Comparison of ENCODE assay signal across 9 cellular contexts in the genomic region with DNA sequence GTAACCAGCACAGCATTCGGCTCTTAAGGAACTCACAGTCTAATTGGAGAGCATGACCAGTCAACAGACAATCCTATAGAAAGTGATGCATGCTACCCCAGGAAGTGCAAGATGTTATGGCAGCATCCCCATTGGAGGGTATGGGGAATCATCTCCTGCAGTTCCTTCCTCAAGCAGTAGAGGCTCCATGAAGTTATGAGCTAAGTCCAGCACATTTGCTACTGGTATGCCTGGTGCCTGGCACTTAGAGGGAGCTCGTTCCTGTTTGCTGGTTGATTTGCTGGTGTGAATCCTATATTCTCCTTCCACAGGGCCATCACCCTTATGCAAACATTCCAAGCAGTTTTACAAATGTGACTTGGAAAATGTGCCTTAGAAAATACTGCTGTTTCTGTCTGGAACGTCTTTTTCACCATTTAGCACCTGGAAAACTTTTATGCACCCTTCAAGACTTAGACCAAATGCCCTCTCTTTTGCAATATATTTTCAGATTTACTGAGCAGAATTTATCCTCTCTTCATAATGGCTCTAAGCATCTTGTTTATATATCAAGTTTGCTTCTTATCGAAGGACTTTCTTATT.
DNase-seq lines count a peak whose midpoint lies in the region; ATAC-seq and TF ChIP-seq lines count a peak whose summit lies in the region.
"Had no signal": no experiment of that assay in that cellular context is flagged by ENCODE, and none has a peak within 500 bp of the region (broad histone marks: within the 10 kb centered on the region; RNA-seq: fewer than 3 reads in every experiment).

No MANE protein-coding gene starts in this region.

- no peaks in the 10 kb centered on the region for H3K36me3 ChIP-seq in WERI-Rb-1
- H3K36me3 ChIP-seq in aorta (ENCODE audit: control insufficient read depth in 1 of 2, insufficient read depth in 2 of 2, low read length in 1 of 2): no peaks in the 10 kb centered on the region
- H3K36me3 ChIP-seq: vagina had no signal

- no peak overlapping the region for H3K4me3 ChIP-seq in AG10803 (ENCODE audit: low read length)
- H3K4me3 ChIP-seq in WERI-Rb-1 (ENCODE audit: low read depth, low read length): no peak overlapping the region
- no peak overlapping the region for H3K4me3 ChIP-seq in aorta (ENCODE audit: low read length in 2 of 2)
- H3K4me3 ChIP-seq: vagina had no signal

- peak; percentile 63 for ATAC-seq in GM18907 (IDR thresholded peaks at IDR 0.05; ENCODE audit: unreplicated experiment)
- ATAC-seq in aorta (ENCODE audit: low FRiP score): no peak

- TF ChIP-seq CTCF in AG10803 (conservative IDR thresholded peaks at IDR 0.05; ENCODE audit: low read length): peak; percentile 55
- TF ChIP-seq CTCF in WERI-Rb-1 (IDR thresholded peaks at IDR 0.05; ENCODE audit: low read depth, low read length): peak; percentile 85

- H3K9me3 ChIP-seq in WERI-Rb-1 (ENCODE audit: severe bottlenecking) (no peaks in the 10 kb centered on the region), aorta (ENCODE audit: control insufficient read depth, low read length) (no peaks in the 10 kb centered on the region)
- H3K9me3 ChIP-seq: vagina had no signal

- 46 to 51% methylated on average over 4 of the region's 4 CpGs for WGBS in aorta, 2 donors

- no peak overlapping the region for H3K27ac ChIP-seq in WERI-Rb-1
- H3K27ac ChIP-seq in aorta (ENCODE audit: low read depth in 1 of 2, low read length in 2 of 2): no peak overlapping the region
- H3K27ac ChIP-seq: vagina had no signal

- H3K27me3 ChIP-seq in WERI-Rb-1 (ENCODE audit: insufficient read depth, low read depth, severe bottlenecking): no peaks in the 10 kb centered on the region
- H3K27me3 ChIP-seq in aorta (ENCODE audit: control insufficient read depth in 1 of 2, insufficient read depth in 2 of 2, low read length in 1 of 2): no peaks in the 10 kb centered on the region
- H3K27me3 ChIP-seq: vagina had no signal

- DNase-seq in AG10803 (ENCODE audit: low read depth) (peak; percentile 30), NCI-H1694 (lab: John Stamatoyannopoulos, UW) (peak; percentile 33), WERI-Rb-1 (peak; percentile 58), kidney glomerular epithelial cell (lab: John Stamatoyannopoulos, UW) (peak; percentile 62), NCI-H2081 treated with DMSO at 0.1 percent for 48 hours (lab: John Stamatoyannopoulos, UW) (no peak), aorta (no peak), OCI-M2 (lab: John Stamatoyannopoulos, UW; ENCODE audit: unreplicated experiment) (no peak)

- no peaks in the 10 kb centered on the region for H3K4me1 ChIP-seq in aorta (ENCODE audit: control insufficient read depth in 1 of 2, insufficient read depth in 2 of 2, low read length in 2 of 2)
- H3K4me1 ChIP-seq: vagina had no signal

- intact Hi-C loops in aorta (cut with DNase I): loop anchor here (2.0 to 5.0 kb wide), 4 partner anchors 104 to 519 kb away; no protein-coding TSS in a partner anchor

Comparison
In these comparisons a context has a peak if more than half of its experiments do, and no peak if none do; other contexts are left out.
1. DNase-seq: peak in AG10803 (single experiment), NCI-H1694 (single experiment), WERI-Rb-1 (single experiment) and kidney glomerular epithelial cell (single experiment); none in NCI-H2081 treated with DMSO at 0.1 percent for 48 hours (single experiment), aorta (0 of 2) and OCI-M2 (single experiment).